2 cellular contexts compared by ENCODE assay signal in the genomic region with DNA sequence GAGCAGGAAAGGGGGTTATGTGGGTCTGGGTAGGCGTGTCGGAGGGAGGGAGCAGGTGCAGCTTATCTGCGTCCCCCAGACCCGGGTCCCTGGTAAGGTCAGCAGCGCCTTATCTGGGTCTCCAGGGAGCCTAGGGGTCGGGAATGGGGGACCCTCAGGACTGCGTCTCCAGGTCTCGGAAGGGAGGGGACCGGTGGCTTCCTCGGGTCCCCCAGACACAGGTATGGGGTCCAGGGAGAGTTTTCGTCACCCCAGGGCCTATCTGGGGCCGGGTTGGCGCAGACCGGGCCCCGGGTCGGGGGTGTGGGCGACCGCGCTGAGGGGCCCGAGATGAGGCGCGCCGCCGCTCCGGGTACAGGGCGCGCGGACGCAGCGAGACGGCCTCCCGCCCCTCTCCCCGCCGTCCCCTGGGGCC.
TF ChIP-seq lines count a peak whose summit lies in the region.

No MANE protein-coding gene starts in this region.

TF ChIP-seq in SK-N-SH, 30 proteins besides CTCF, POLR2A, EP300 and RAD21 (continued from another document):
- TF ChIP-seq, protein P1, sequence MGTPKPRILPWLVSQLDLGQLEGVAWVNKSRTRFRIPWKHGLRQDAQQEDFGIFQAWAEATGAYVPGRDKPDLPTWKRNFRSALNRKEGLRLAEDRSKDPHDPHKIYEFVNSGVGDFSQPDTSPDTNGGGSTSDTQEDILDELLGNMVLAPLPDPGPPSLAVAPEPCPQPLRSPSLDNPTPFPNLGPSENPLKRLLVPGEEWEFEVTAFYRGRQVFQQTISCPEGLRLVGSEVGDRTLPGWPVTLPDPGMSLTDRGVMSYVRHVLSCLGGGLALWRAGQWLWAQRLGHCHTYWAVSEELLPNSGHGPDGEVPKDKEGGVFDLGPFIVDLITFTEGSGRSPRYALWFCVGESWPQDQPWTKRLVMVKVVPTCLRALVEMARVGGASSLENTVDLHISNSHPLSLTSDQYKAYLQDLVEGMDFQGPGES (IDR thresholded peaks at IDR 0.05; ENCODE audit: low read depth, low read length) = no peak
- TF ChIP-seq MEF2A (IDR thresholded peaks at IDR 0.05; ENCODE audit: borderline replicate concordance, low read depth) (no peak), CHD2 (IDR thresholded peaks at IDR 0.05; ENCODE audit: low read length, partially characterized antibody) (no peak), GABPA (IDR thresholded peaks at IDR 0.05; ENCODE audit: low read depth) (no peak), NFIC (IDR thresholded peaks at IDR 0.05; ENCODE audit: borderline replicate concordance) (no peak), RFX5 (IDR thresholded peaks at IDR 0.05; ENCODE audit: low read length) (no peak), MXI1 (IDR thresholded peaks at IDR 0.05; ENCODE audit: low read depth, low read length) (no peak), SMC3 (IDR thresholded peaks at IDR 0.05; ENCODE audit: low read depth, low read length) (no peak), ELF1 (IDR thresholded peaks at IDR 0.05) (no peak), FOSL2 (IDR thresholded peaks at IDR 0.05; ENCODE audit: borderline replicate concordance, low read depth) (no peak), RCOR1 (IDR thresholded peaks at IDR 0.05; ENCODE audit: low read length) (no peak), TAF1 (IDR thresholded peaks at IDR 0.05; ENCODE audit: borderline replicate concordance, low read depth, low read length) (no peak), RXRA (IDR thresholded peaks at IDR 0.05; ENCODE audit: borderline replicate concordance, low read depth) (no peak), FOXJ3 (CRISPR knock-in tag; IDR thresholded peaks at IDR 0.05) (no peak), TEAD4 (IDR thresholded peaks at IDR 0.05; ENCODE audit: borderline replicate concordance, insufficient read depth) (no peak), GATA2 (CRISPR knock-in tag; IDR thresholded peaks at IDR 0.05) (no peak)
- TF ChIP-seq, protein P2, sequence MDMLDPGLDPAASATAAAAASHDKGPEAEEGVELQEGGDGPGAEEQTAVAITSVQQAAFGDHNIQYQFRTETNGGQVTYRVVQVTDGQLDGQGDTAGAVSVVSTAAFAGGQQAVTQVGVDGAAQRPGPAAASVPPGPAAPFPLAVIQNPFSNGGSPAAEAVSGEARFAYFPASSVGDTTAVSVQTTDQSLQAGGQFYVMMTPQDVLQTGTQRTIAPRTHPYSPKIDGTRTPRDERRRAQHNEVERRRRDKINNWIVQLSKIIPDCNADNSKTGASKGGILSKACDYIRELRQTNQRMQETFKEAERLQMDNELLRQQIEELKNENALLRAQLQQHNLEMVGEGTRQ (IDR thresholded peaks at IDR 0.05; ENCODE audit: borderline replicate concordance, low read depth, low read length) = no peak
- TF ChIP-seq, protein P3, sequence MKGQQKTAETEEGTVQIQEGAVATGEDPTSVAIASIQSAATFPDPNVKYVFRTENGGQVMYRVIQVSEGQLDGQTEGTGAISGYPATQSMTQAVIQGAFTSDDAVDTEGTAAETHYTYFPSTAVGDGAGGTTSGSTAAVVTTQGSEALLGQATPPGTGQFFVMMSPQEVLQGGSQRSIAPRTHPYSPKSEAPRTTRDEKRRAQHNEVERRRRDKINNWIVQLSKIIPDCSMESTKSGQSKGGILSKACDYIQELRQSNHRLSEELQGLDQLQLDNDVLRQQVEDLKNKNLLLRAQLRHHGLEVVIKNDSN (IDR thresholded peaks at IDR 0.05; ENCODE audit: borderline replicate concordance, low read depth) = no peak

TF ChIP-seq in SK-N-SH treated with all-trans-retinoic acid at 6 μM for 48 hours, 23 proteins besides CTCF, POLR2A, EP300 and RAD21 (continued from another document):
- TF ChIP-seq, protein P4, sequence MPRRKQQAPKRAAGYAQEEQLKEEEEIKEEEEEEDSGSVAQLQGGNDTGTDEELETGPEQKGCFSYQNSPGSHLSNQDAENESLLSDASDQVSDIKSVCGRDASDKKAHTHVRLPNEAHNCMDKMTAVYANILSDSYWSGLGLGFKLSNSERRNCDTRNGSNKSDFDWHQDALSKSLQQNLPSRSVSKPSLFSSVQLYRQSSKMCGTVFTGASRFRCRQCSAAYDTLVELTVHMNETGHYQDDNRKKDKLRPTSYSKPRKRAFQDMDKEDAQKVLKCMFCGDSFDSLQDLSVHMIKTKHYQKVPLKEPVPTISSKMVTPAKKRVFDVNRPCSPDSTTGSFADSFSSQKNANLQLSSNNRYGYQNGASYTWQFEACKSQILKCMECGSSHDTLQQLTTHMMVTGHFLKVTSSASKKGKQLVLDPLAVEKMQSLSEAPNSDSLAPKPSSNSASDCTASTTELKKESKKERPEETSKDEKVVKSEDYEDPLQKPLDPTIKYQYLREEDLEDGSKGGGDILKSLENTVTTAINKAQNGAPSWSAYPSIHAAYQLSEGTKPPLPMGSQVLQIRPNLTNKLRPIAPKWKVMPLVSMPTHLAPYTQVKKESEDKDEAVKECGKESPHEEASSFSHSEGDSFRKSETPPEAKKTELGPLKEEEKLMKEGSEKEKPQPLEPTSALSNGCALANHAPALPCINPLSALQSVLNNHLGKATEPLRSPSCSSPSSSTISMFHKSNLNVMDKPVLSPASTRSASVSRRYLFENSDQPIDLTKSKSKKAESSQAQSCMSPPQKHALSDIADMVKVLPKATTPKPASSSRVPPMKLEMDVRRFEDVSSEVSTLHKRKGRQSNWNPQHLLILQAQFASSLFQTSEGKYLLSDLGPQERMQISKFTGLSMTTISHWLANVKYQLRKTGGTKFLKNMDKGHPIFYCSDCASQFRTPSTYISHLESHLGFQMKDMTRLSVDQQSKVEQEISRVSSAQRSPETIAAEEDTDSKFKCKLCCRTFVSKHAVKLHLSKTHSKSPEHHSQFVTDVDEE (CRISPR knock-in tag; IDR thresholded peaks at IDR 0.05) = no peak
- TF ChIP-seq TOX (CRISPR knock-in tag; IDR thresholded peaks at IDR 0.05; ENCODE audit: borderline replicate concordance) (no peak), PPARA (CRISPR knock-in tag; IDR thresholded peaks at IDR 0.05; ENCODE audit: borderline replicate concordance) (no peak), ZNF565 (CRISPR knock-in tag; conservative IDR thresholded peaks at IDR 0.05; ENCODE audit: low read depth) (no peak), ZFP30 (CRISPR knock-in tag; IDR thresholded peaks at IDR 0.05) (no peak), BACH2 (CRISPR knock-in tag; IDR thresholded peaks at IDR 0.05; ENCODE audit: borderline replicate concordance) (no peak), ZFP3 (CRISPR knock-in tag; IDR thresholded peaks at IDR 0.05) (no peak), SNAI2 (CRISPR knock-in tag; IDR thresholded peaks at IDR 0.05) (no peak)
